In genomic region chr11:18671246-18671645, GRCh38 we compare ENCODE assay signal across 20 cellular contexts. TPM values are rescaled to one million over a fixed set of nuclear protein-coding genes. Genes with fewer than 3 reads are reported as not detected.
DNase-seq lines count a peak whose midpoint lies in the region; TF ChIP-seq lines count a peak whose summit lies in the region.
"Had no signal": no experiment of that assay in that cellular context is flagged by ENCODE, and none has a peak within 500 bp of the region (broad histone marks: within the 10 kb centered on the region; RNA-seq: fewer than 3 reads in every experiment).

No MANE protein-coding gene starts in this region.

- TF ChIP-seq CTCF in Calu3 (IDR thresholded peaks at IDR 0.05; ENCODE audit: unreplicated experiment), result no peak

- intact Hi-C loops in Calu3 (cut with micrococcal nuclease; ENCODE audit: unreplicated experiment), result no loop called here

- BruUV-seq in Calu3 (replicated peaks; lab: Mats Ljungman, UMichigan), result no TSS peak

- CTCF ChIA-PET in Calu3 (lab: Charles Lee), result interaction anchor here (0.5 kb wide), 1 partner anchor 9 kb away, joined by 3 read pairs; no protein-coding TSS in a partner anchor

- peak; percentile 4 for DNase-seq in activated CD8-positive, alpha-beta memory T cell treated with anti-CD3 and anti-CD28 coated beads, Interleukin-2, amount 50 U/mL, for 1 hour (ENCODE audit: extremely low read depth)
- DNase-seq in activated CD8-positive, alpha-beta memory T cell treated with anti-CD3 and anti-CD28 coated beads for 24 hours, result no peak
- DNase-seq in activated CD4-positive, alpha-beta T cell treated with anti-CD3 and anti-CD28 coated beads, Interleukin-2, amount 50 U/mL, for 48 hours, result peak; percentile 8 to 22
- DNase-seq in activated naive CD8-positive, alpha-beta T cell treated with anti-CD3 and anti-CD28 coated beads, Interleukin-2, amount 50 U/mL, for 16 hours (ENCODE audit: low read depth, low spot score), result peak; percentile 3
- peak; percentile 10 to 25 for DNase-seq in stimulated activated CD8-positive, alpha-beta memory T cell treated with anti-CD3 and anti-CD28 coated beads, Interleukin-7, amount 100 ng/mL, for 4 hours (ENCODE audit: low read depth in 2 of 2)
- DNase-seq in cortex of kidney (lab: John Stamatoyannopoulos, UW) (no peak), amniotic stem cell (lab: John Stamatoyannopoulos, UW) (no peak), Calu3 (no peak)
- DNase-seq: ACHN, amygdala, EL, KBM-7, MV-4-11, NCI-H2081 treated with DMSO at 0.1 percent for 48 hours, NCI-H526 treated with DMSO at 0.1 percent for 48 hours, posterior cingulate gyrus, SIG-M5, T1000, uterus had no signal

- H3K4me1 Mint-ChIP-seq in Calu3 (ENCODE audit: low read depth, unreplicated experiment), result peaks cover 51% of the 10 kb centered on the region

- no peaks in the 10 kb centered on the region for H3K27me3 Mint-ChIP-seq in Calu3 (ENCODE audit: unreplicated experiment)

- peaks cover 21% of the 10 kb centered on the region for H3K36me3 Mint-ChIP-seq in Calu3 (ENCODE audit: insufficient read depth, unreplicated experiment)

- no peak overlapping the region for H3K27ac Mint-ChIP-seq in Calu3 (ENCODE audit: unreplicated experiment)

- H3K9me3 Mint-ChIP-seq in Calu3 (ENCODE audit: low read depth, unreplicated experiment), result no peaks in the 10 kb centered on the region

- H3K4me3 Mint-ChIP-seq in Calu3 (ENCODE audit: low read depth, unreplicated experiment), result no peak overlapping the region

RNA-seq across cellular contexts. Expression of gene TMEM86A, which starts 27.3 kb away (rescaled TPM):
- 8.8 and 11.9 TPM in 2 replicates for total RNA-seq in Calu3 (2022)

RNA-seq across cellular contexts. Expression of gene SPTY2D1, which starts 37.1 kb away (rescaled TPM):
- 32.1 and 37.5 TPM in 2 replicates for total RNA-seq in Calu3 (2022)

RNA-seq across cellular contexts. Expression of gene IGSF22, which starts 54.7 kb away (rescaled TPM):
- not detected in 2 replicates for total RNA-seq in Calu3 (2022)
- total RNA-seq: hepatocyte had no signal

Comparison
In these comparisons a context has a peak if more than half of its experiments do, and no peak if none do; other contexts are left out.
1. DNase-seq: peak in activated CD8-positive, alpha-beta memory T cell treated with anti-CD3 and anti-CD28 coated beads, Interleukin-2, amount 50 U/mL, for 1 hour (single experiment), activated CD4-positive, alpha-beta T cell treated with anti-CD3 and anti-CD28 coated beads, Interleukin-2, amount 50 U/mL, for 48 hours (2 of 2), activated naive CD8-positive, alpha-beta T cell treated with anti-CD3 and anti-CD28 coated beads, Interleukin-2, amount 50 U/mL, for 16 hours (single experiment) and stimulated activated CD8-positive, alpha-beta memory T cell treated with anti-CD3 and anti-CD28 coated beads, Interleukin-7, amount 100 ng/mL, for 4 hours (2 of 2); none in activated CD8-positive, alpha-beta memory T cell treated with anti-CD3 and anti-CD28 coated beads for 24 hours (single experiment), cortex of kidney (single experiment), amniotic stem cell (single experiment) and Calu3 (single experiment).